8 cellular contexts compared by ENCODE assay signal in the genomic region with DNA sequence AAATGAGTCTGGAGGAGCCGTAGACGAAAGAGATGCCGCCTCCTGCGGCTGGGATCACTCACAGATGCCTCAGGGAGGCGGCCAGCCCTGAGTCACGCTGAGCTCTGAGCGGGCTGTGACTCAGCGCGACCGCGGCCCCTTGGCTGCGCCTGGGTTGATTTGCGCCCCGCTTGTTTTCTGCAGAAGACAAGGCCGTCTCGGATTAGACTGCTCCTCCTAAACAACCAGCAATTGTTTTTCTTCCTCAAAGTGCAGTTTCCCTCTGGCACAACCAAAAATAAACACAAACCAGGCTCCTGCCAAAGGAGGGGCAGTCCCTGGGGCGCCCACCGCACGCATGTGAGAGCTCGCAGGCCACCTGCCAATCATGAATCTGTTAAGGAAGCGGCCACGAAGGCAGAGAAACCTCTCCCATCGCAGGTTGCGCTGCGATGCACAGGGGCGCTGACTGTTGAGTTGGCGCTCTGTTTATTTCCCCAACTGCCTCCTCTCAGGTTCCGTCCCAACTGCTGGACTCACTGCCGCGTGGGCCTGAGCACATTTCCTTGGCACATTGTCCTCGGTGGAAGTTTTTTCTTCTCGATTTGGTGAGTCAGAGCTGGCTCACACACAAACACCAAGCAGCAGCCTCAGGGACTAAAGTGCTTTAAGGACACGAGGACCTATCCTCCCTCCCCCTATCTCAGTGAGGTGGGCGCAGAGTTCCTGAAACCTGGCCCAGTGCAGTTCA.
A peak's percentile ranks its signal among the peaks of the same experiment; 100 is the strongest.
DNase-seq lines count a peak whose midpoint lies in the region; ATAC-seq and TF ChIP-seq lines count a peak whose summit lies in the region.

No MANE protein-coding gene starts in this region.

- H3K27ac ChIP-seq in psoas muscle = peak overlapping the region; percentile 80

- H3K9me3 ChIP-seq in psoas muscle = no peaks in the 10 kb centered on the region

- peaks cover 8% of the 10 kb centered on the region for H3K27me3 Mint-ChIP-seq in activated naive CD4-positive, alpha-beta T cell treated with anti-CD3 and anti-CD28 coated beads for 36 hours (ENCODE audit: low read depth)

- H3K4me1 Mint-ChIP-seq in activated naive CD4-positive, alpha-beta T cell treated with anti-CD3 and anti-CD28 coated beads for 36 hours (ENCODE audit: low read depth) = peaks cover 14% of the 10 kb centered on the region

- no peaks in the 10 kb centered on the region for H3K36me3 Mint-ChIP-seq in activated naive CD4-positive, alpha-beta T cell treated with anti-CD3 and anti-CD28 coated beads for 36 hours (ENCODE audit: low read depth)

- ATAC-seq in GM18909 (IDR thresholded peaks at IDR 0.05; ENCODE audit: poor library complexity, unreplicated experiment) (peak; percentile 88), HG03060 (IDR thresholded peaks at IDR 0.05; ENCODE audit: low read depth, unreplicated experiment) (peak; percentile 74), psoas muscle (peak; percentile 95 to 97 (median 97))

- H3K27me3 ChIP-seq in psoas muscle (ENCODE audit: insufficient read depth in 3 of 3, low read length in 2 of 3) = no peaks in the 10 kb centered on the region

- intact Hi-C loops in activated naive CD4-positive, alpha-beta T cell treated with anti-CD3 and anti-CD28 coated beads for 36 hours (cut with micrococcal nuclease) = loop anchor here (1.0 to 5.0 kb wide), 4 partner anchors 85 to 407 kb away; partner anchors contain the start of genes NDUFV2 and TWSG1
- intact Hi-C loops in head of caudate nucleus (cut with DNase I) = no loop called here
- intact Hi-C loops in psoas muscle (cut with DNase I) = no loop called here

- H3K4me3 ChIP-seq in psoas muscle = peak overlapping the region; percentile 57

- DNase-seq in SHP77 (lab: John Stamatoyannopoulos, UW) (peak; percentile 36 to 52), head of caudate nucleus (peak in 34 of 42 donors; percentile 11 to 76 (median 28)), psoas muscle (peak; percentile 88), ureter (ENCODE audit: low spot score) (peak; percentile 68), midbrain (lab: John Stamatoyannopoulos, UW) (no peak)
- peak; percentile 84 for DNase-seq in activated naive CD4-positive, alpha-beta T cell treated with anti-CD3 and anti-CD28 coated beads for 36 hours

- CTCF ChIA-PET in activated naive CD4-positive, alpha-beta T cell treated with anti-CD3 and anti-CD28 coated beads for 36 hours (lab: Charles Lee) = interaction anchor here (0.6 to 2.3 kb wide), 3 partner anchors 30 to 1581 kb away, joined by 3 to 8 read pairs (median 4); no protein-coding TSS in a partner anchor

- no peaks in the 10 kb centered on the region for H3K9me3 Mint-ChIP-seq in activated naive CD4-positive, alpha-beta T cell treated with anti-CD3 and anti-CD28 coated beads for 36 hours

- 10 to 28% (median 10%) methylated on average over 34 of the region's 34 CpGs for WGBS in psoas muscle, 3 donors

- no peak overlapping the region for H3K27ac Mint-ChIP-seq in activated naive CD4-positive, alpha-beta T cell treated with anti-CD3 and anti-CD28 coated beads for 36 hours

- no peaks in the 10 kb centered on the region for H3K36me3 ChIP-seq in psoas muscle (ENCODE audit: insufficient read depth in 1 of 2, low read depth in 1 of 2)

- H3K4me3 Mint-ChIP-seq in activated naive CD4-positive, alpha-beta T cell treated with anti-CD3 and anti-CD28 coated beads for 36 hours = peak overlapping the region; percentile 56

- H3K4me1 ChIP-seq in psoas muscle = peaks cover 8% of the 10 kb centered on the region

- TF ChIP-seq CTCF in psoas muscle (IDR thresholded peaks at IDR 0.05) = no peak
